ENCODE assay signal across 8 cellular contexts in the genomic region with DNA sequence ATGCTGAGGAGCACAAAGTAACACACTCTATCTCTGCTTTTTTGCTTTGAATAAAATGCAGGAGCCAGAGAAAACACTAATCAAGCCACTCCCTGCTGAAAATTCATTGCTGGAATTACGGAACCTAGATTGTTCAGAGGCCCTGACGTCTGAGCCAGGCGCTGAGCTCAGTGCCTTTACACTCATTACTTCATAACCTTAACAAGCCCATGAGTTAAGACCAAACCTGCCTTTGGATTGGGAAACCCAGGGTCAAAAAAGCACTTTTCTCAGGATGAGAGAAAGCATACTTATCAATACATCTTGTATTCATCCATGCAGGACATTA.
DNase-seq lines count a peak whose midpoint lies in the region; ATAC-seq and TF ChIP-seq lines count a peak whose summit lies in the region.

No MANE protein-coding gene starts in this region.

- no peak for TF ChIP-seq CTCF in DND-41 (IDR thresholded peaks at IDR 0.05; ENCODE audit: borderline replicate concordance, extremely low read depth, low read length, poor library complexity, severe bottlenecking)
- TF ChIP-seq CTCF in KMS-11 (conservative IDR thresholded peaks at IDR 0.05; ENCODE audit: low read depth, low read length), result no peak
- no peak for TF ChIP-seq CTCF in astrocyte of the spinal cord (IDR thresholded peaks at IDR 0.05; ENCODE audit: low read depth, low read length)

- H3K4me3 ChIP-seq in DND-41 (ENCODE audit: low read depth in 1 of 2, low read length in 2 of 2), result peak overlapping the region; percentile 24 to 63; a peak in 3 of 4 replicates
- H3K4me3 ChIP-seq in KMS-11 (IDR thresholded peaks at IDR 0.05; ENCODE audit: insufficient read depth, low read depth, low read length), result no peak overlapping the region
- H3K4me3 ChIP-seq in astrocyte of the spinal cord (ENCODE audit: low read depth, low read length), result peak overlapping the region; percentile 61
- peak overlapping the region; percentile 85 to 89 (median 88) for H3K4me3 ChIP-seq in subcutaneous abdominal adipose tissue (ENCODE audit: low read depth in 1 of 5, low read length in 5 of 5)

- H3K4me2 ChIP-seq in DND-41 (ENCODE audit: insufficient read depth, low read length) (peak overlapping the region; percentile 65), KMS-11 (peak overlapping the region; percentile 74)

- peak; percentile 41 for ATAC-seq in DND-41 (ENCODE audit: insufficient read depth, low read depth)
- ATAC-seq in GM21526 (IDR thresholded peaks at IDR 0.05; ENCODE audit: low FRiP score, unreplicated experiment), result peak; percentile 31

- H3K9me3 ChIP-seq in DND-41 (ENCODE audit: insufficient read depth, low read length, severe bottlenecking) (no peaks in the 10 kb centered on the region), subcutaneous abdominal adipose tissue (ENCODE audit: control insufficient read depth in 5 of 5, low read length in 5 of 5) (no peaks in the 10 kb centered on the region)

- no peaks in the 10 kb centered on the region for H4K20me1 ChIP-seq in DND-41 (ENCODE audit: insufficient read depth, low read length)
- H4K20me1 ChIP-seq in KMS-11 (ENCODE audit: insufficient read depth), result no peaks in the 10 kb centered on the region

- peak overlapping the region; percentile 95 for H3K27ac ChIP-seq in DND-41 (ENCODE audit: low read length)
- H3K27ac ChIP-seq in KMS-11, result peak overlapping the region; percentile 66
- H3K27ac ChIP-seq in subcutaneous abdominal adipose tissue (ENCODE audit: low read depth, low read length), result peak overlapping the region; percentile 96

- H3K27me3 ChIP-seq in DND-41 (ENCODE audit: insufficient read depth, low read length, poor library complexity) (no peaks in the 10 kb centered on the region), KMS-11 (ENCODE audit: insufficient read depth, low read depth) (no peaks in the 10 kb centered on the region), subcutaneous abdominal adipose tissue (ENCODE audit: control insufficient read depth in 5 of 5, insufficient read depth in 4 of 5, low read length in 5 of 5) (no peaks in the 10 kb centered on the region)

- H3K36me3 ChIP-seq in DND-41 (ENCODE audit: insufficient read depth, low read length) (no peaks in the 10 kb centered on the region), KMS-11 (ENCODE audit: insufficient read depth) (no peaks in the 10 kb centered on the region), subcutaneous abdominal adipose tissue (ENCODE audit: control insufficient read depth in 5 of 5, insufficient read depth in 5 of 5, low read length in 5 of 5) (no peaks in the 10 kb centered on the region)

- H3K4me1 ChIP-seq in DND-41 (ENCODE audit: insufficient read depth, low read length), result peaks cover 26% of the 10 kb centered on the region
- peaks cover 16% of the 10 kb centered on the region for H3K4me1 ChIP-seq in KMS-11 (ENCODE audit: low read depth, poor library complexity, severe bottlenecking)
- peaks cover 7 to 48% (median 40%) of the 10 kb centered on the region in 5 donors for H3K4me1 ChIP-seq in subcutaneous abdominal adipose tissue (ENCODE audit: control insufficient read depth in 5 of 5, insufficient read depth in 5 of 5, low read length in 5 of 5)

- H3K79me2 ChIP-seq in DND-41 (ENCODE audit: insufficient read depth, low read length), result peaks cover 10% of the 10 kb centered on the region
- no peaks in the 10 kb centered on the region for H3K79me2 ChIP-seq in KMS-11 (ENCODE audit: insufficient read depth, low read depth)

- no peak for DNase-seq in DND-41
- peak; percentile 66 for DNase-seq in astrocyte of the spinal cord (ENCODE audit: low read depth, low spot score)
- peak; percentile 63 for DNase-seq in kidney glomerular epithelial cell (lab: John Stamatoyannopoulos, UW)
- DNase-seq in activated CD8-positive, alpha-beta memory T cell treated with anti-CD3 and anti-CD28 coated beads for 24 hours, result no peak
- no peak for DNase-seq in GM19240 (ENCODE audit: insufficient read length, low spot score)

- in situ Hi-C loops in astrocyte of the spinal cord (cut with HindIII; ENCODE audit: low sequenced_read_pairs), result no loop called here

- H3K9ac ChIP-seq in DND-41 (ENCODE audit: low read depth, low read length) (peak overlapping the region; percentile 69), KMS-11 (peak overlapping the region; percentile 71), subcutaneous abdominal adipose tissue (ENCODE audit: low read length in 5 of 5) (peak overlapping the region; percentile 81 to 94 (median 89))

- H2AFZ ChIP-seq in DND-41 (ENCODE audit: low read depth, low read length), result peak overlapping the region; percentile 82
- peak overlapping the region; percentile 77 for H2AFZ ChIP-seq in KMS-11 (ENCODE audit: low read depth)

Comparison
In these comparisons a context has a peak if more than half of its experiments do, and no peak if none do; other contexts are left out.
1. DNase-seq: peak in astrocyte of the spinal cord (single experiment) and kidney glomerular epithelial cell (single experiment); none in DND-41 (single experiment), activated CD8-positive, alpha-beta memory T cell treated with anti-CD3 and anti-CD28 coated beads for 24 hours (single experiment) and GM19240 (single experiment).
2. Peak in every context shown above with its lines, with median percentiles within 50 percentile points of each other: H3K27ac ChIP-seq and H3K9ac ChIP-seq.